Comparison of ENCODE assay signal across 27 cellular contexts in genomic region chr3:65734792-65735191, GRCh38.
A peak's percentile ranks its signal among the peaks of the same experiment; 100 is the strongest.
DNase-seq lines count a peak whose midpoint lies in the region; ATAC-seq, FAIRE-seq and TF ChIP-seq lines count a peak whose summit lies in the region.
"Had no signal": no experiment of that assay in that cellular context is flagged by ENCODE, and none has a peak within 500 bp of the region (broad histone marks: within the 10 kb centered on the region; RNA-seq: fewer than 3 reads in every experiment).

No MANE protein-coding gene starts in this region.

- H3K27me3 ChIP-seq in HepG2 (ENCODE audit: control insufficient read depth in 1 of 2, insufficient read depth in 2 of 2, low read length in 2 of 2), result no peaks in the 10 kb centered on the region
- H3K27me3 ChIP-seq in right lobe of liver, result no peaks in the 10 kb centered on the region
- H3K27me3 ChIP-seq in K562 (ENCODE audit: control insufficient read depth in 2 of 2, insufficient read depth in 2 of 2, low read length in 2 of 2), result no peaks in the 10 kb centered on the region
- H3K27me3 ChIP-seq in left lung, result no peaks in the 10 kb centered on the region
- H3K27me3 ChIP-seq: BE2C, BLaER1 had no signal

- peaks cover 23% of the 10 kb centered on the region for H4K20me1 ChIP-seq in HepG2 (ENCODE audit: insufficient read depth, low read length)
- H4K20me1 ChIP-seq in K562 (replicated peaks; ENCODE audit: control insufficient read depth, insufficient read depth, low read length), result no peaks in the 10 kb centered on the region
- H4K20me1 ChIP-seq: BLaER1 had no signal

- no peak overlapping the region for H3K9ac ChIP-seq in HepG2 (ENCODE audit: insufficient read depth, low read depth, low read length)
- H3K9ac ChIP-seq in K562 (ENCODE audit: insufficient read depth in 1 of 2, low read depth in 2 of 2, low read length in 2 of 2), result no peak overlapping the region
- H3K9ac ChIP-seq: BLaER1 had no signal

- intact Hi-C loops in HepG2 (cut with micrococcal nuclease; ENCODE audit: unreplicated experiment), result no loop called here
- intact Hi-C loops in right lobe of liver (cut with DNase I), result no loop called here
- intact Hi-C loops in K562 (cut with micrococcal nuclease), result loop anchor here (5.0 to 10.0 kb wide), 2 partner anchors 57 to 140 kb away; no protein-coding TSS in a partner anchor
- intact Hi-C loops in left lung (cut with DNase I), result no loop called here

- H3K4me3 ChIP-seq in HepG2 (replicated peaks in 1 of 3; ENCODE audit: insufficient read depth in 1 of 3, low read depth in 2 of 3, low read length in 3 of 3) (no peak overlapping the region), right lobe of liver (no peak overlapping the region), HEK293 (ENCODE audit: low read depth, low read length) (no peak overlapping the region), K562 (no peak overlapping the region), left lung (no peak overlapping the region)
- H3K4me3 ChIP-seq: BLaER1, GM12878 had no signal

- no peak overlapping the region for H3K4me2 ChIP-seq in HepG2 (ENCODE audit: low read depth, low read length)
- H3K4me2 ChIP-seq in K562 (ENCODE audit: insufficient read depth, low read length), result no peak overlapping the region
- H3K4me2 ChIP-seq: BLaER1 had no signal

- no peak for TF ChIP-seq CTCF in HepG2 (CRISPR knock-in tag; IDR thresholded peaks at IDR 0.05)
- TF ChIP-seq CTCF in right lobe of liver (IDR thresholded peaks at IDR 0.05), result no peak
- TF ChIP-seq CTCF in HEK293 (tag by site-specific recombination; IDR thresholded peaks at IDR 0.05), result no peak
- no peak for TF ChIP-seq CTCF in K562 (IDR thresholded peaks at IDR 0.05 in 2 of 3, conservative IDR thresholded peaks at IDR 0.05 in 1 of 3; ENCODE audit: insufficient read depth in 2 of 3, low read depth in 1 of 3, low read length in 3 of 3)
- no peak for TF ChIP-seq CTCF in left lung (IDR thresholded peaks at IDR 0.05)

- CTCF ChIA-PET in HepG2 (lab: Yijun Ruan, JAX; ENCODE audit: low intra/inter-chr PET ratio, low total read pairs) (no interaction called here), HEK293 (lab: Yijun Ruan, JAX) (interaction anchor here (0.6 kb wide), 1 partner anchor 22 kb away, joined by 3 read pairs; no protein-coding TSS in a partner anchor), K562 (lab: Yijun Ruan, JAX; ENCODE audit: low intra/inter-chr PET ratio) (no interaction called here)

- POLR2A ChIA-PET in HepG2 (lab: Yijun Ruan, JAX), result no interaction called here
- POLR2A ChIA-PET in HEK293 (lab: Yijun Ruan, JAX), result no interaction called here
- POLR2A ChIA-PET in K562 (lab: Yijun Ruan, JAX), result no interaction called here

- no peak overlapping the region for H3K27ac ChIP-seq in HepG2 (ENCODE audit: extremely low read length, insufficient read depth, low read length)
- H3K27ac ChIP-seq in right lobe of liver, result no peak overlapping the region
- no peak overlapping the region for H3K27ac ChIP-seq in HEK293 (ENCODE audit: extremely low read depth, low read depth, low read length)
- no peak overlapping the region for H3K27ac ChIP-seq in K562 (ENCODE audit: extremely low read depth, low read depth, low read length)
- no peak overlapping the region for H3K27ac ChIP-seq in left lung
- H3K27ac ChIP-seq: BLaER1 had no signal

- FAIRE-seq in HepG2 (lab: Jason Lieb, UNC) (no peak), K562 (lab: Jason Lieb, UNC) (no peak), GM19239 (lab: Jason Lieb, UNC) (no peak)
- FAIRE-seq: A204.1, GM12878, GM12892, GM18507 had no signal

- no peak for ATAC-seq in HepG2
- ATAC-seq in right lobe of liver, result no peak
- ATAC-seq in K562, result no peak
- ATAC-seq in left lung, result no peak
- ATAC-seq: GM12878 had no signal

- no peak for DNase-seq in HepG2 (ENCODE audit: low spot score)
- no peak for DNase-seq in right lobe of liver
- no peak for DNase-seq in K562 (ENCODE audit: extremely low read depth in 1 of 4, low spot score in 3 of 4)
- no peak for DNase-seq in GM19239 (ENCODE audit: insufficient read length, low spot score)
- no peak for DNase-seq in left lung
- DNase-seq in activated CD4-positive, alpha-beta T cell treated with anti-CD3 and anti-CD28 coated beads, Interleukin-2, amount 50 U/mL, for 4 hours, result no peak
- DNase-seq: 8988T; ACHN; BE2C; C1 segment of cervical spinal cord; CD4-positive, alpha-beta memory T cell; CD4-positive, CD25-positive, alpha-beta regulatory T cell; CD8-positive, alpha-beta memory T cell; COR-L47; DMS 273 treated with DMSO at 0.1 percent for 48 hours; DMS153; DMS53; DMS79; DND-41; EL; GDM1 had no signal

- 97% methylated on average over 1 of the region's 1 CpG for WGBS in HepG2 (ENCODE audit: low lambda C conversion rate)
- WGBS in right lobe of liver (ENCODE audit: insufficient coverage, low coverage, low lambda C conversion rate, missing lambda C conversion rate), result 100% methylated on average over 1 of the region's 1 CpG
- WGBS in K562 (ENCODE audit: insufficient coverage, low coverage, missing lambda C conversion rate), result no CpG with 5 or more reads among the region's 1 CpG

- H3K79me2 ChIP-seq in HepG2 (ENCODE audit: insufficient read depth, low read length) (peaks cover 17% of the 10 kb centered on the region), K562 (ENCODE audit: control insufficient read depth, insufficient read depth, low read length) (no peaks in the 10 kb centered on the region)

- H3K36me3 ChIP-seq in HepG2 (replicated peaks in 1 of 2; ENCODE audit: control insufficient read depth in 1 of 2, insufficient read depth in 2 of 2, low read length in 2 of 2) (no peaks in the 10 kb centered on the region; a peak in 2 of 5 replicates), right lobe of liver (no peaks in the 10 kb centered on the region), HEK293 (ENCODE audit: control insufficient read depth in 2 of 2, insufficient read depth in 1 of 2, low read length in 2 of 2) (no peaks in the 10 kb centered on the region), K562 (ENCODE audit: control insufficient read depth, insufficient read depth, low read length) (no peaks in the 10 kb centered on the region), left lung (no peaks in the 10 kb centered on the region)
- H3K36me3 ChIP-seq: BE2C, BLaER1 had no signal

- H3K9me3 ChIP-seq in HepG2 (ENCODE audit: low read length) (no peaks in the 10 kb centered on the region), right lobe of liver (no peaks in the 10 kb centered on the region), HEK293 (ENCODE audit: control insufficient read depth, insufficient read depth, low read depth, low read length) (no peaks in the 10 kb centered on the region), K562 (replicated peaks; ENCODE audit: control insufficient read depth, insufficient read depth, low read depth, low read length) (no peaks in the 10 kb centered on the region), left lung (no peaks in the 10 kb centered on the region)
- H3K9me3 ChIP-seq: BE2C had no signal

- no peak for TF ChIP-seq EP300 in HepG2 (IDR thresholded peaks at IDR 0.05; ENCODE audit: low read depth in 2 of 2, low read length in 2 of 2)
- no peak for TF ChIP-seq EP300 in HepG2 (CRISPR knock-in tag; IDR thresholded peaks at IDR 0.05; ENCODE audit: borderline replicate concordance)
- TF ChIP-seq EP300 in K562 (IDR thresholded peaks at IDR 0.05; ENCODE audit: low read length), result no peak

- TF ChIP-seq RAD21 in HepG2 (CRISPR knock-in tag; IDR thresholded peaks at IDR 0.05) (no peak), K562 (CRISPR knock-in tag; conservative IDR thresholded peaks at IDR 0.05 in 1 of 2, IDR thresholded peaks at IDR 0.05 in 1 of 2) (no peak)

- H2AFZ ChIP-seq in HepG2 (ENCODE audit: low read length), result no peak overlapping the region
- no peak overlapping the region for H2AFZ ChIP-seq in K562 (ENCODE audit: low read depth, low read length)

- TF ChIP-seq POLR2A in HepG2 (IDR thresholded peaks at IDR 0.05; ENCODE audit: insufficient read depth in 1 of 2, low read depth in 2 of 2, low read length in 2 of 2) (no peak), right lobe of liver (IDR thresholded peaks at IDR 0.05) (no peak), K562 (conservative IDR thresholded peaks at IDR 0.05) (no peak)

- H3K9me1 ChIP-seq in K562 (ENCODE audit: control insufficient read depth, insufficient read depth, low read length), result no peaks in the 10 kb centered on the region

- H3K4me1 ChIP-seq in HepG2 (ENCODE audit: insufficient read depth, low read length), result peaks cover 15% of the 10 kb centered on the region
- H3K4me1 ChIP-seq in right lobe of liver, result peaks cover 0 to 6% (median 3%) of the 10 kb centered on the region in 4 donors
- H3K4me1 ChIP-seq in HEK293 (ENCODE audit: control insufficient read depth, insufficient read depth, low read length), result no peaks in the 10 kb centered on the region
- no peaks in the 10 kb centered on the region; a peak in 2 of 5 replicates for H3K4me1 ChIP-seq in K562 (replicated peaks in 1 of 2; ENCODE audit: control insufficient read depth in 2 of 2, insufficient read depth in 2 of 2, low read length in 2 of 2)
- H3K4me1 ChIP-seq in left lung, result peaks cover 0 to 7% of the 10 kb centered on the region in 2 donors

- in situ Hi-C loops in HepG2 (cut with HindIII; ENCODE audit: extremely low pct_ligation_motif_present, low pct_unique_long_range_greater_than_20kb) (loop anchor here (10.0 kb wide), 2 partner anchors 300 to 390 kb away; no protein-coding TSS in a partner anchor), K562 (cut with MboI) (loop anchor here (10.0 to 25.0 kb wide), 2 partner anchors 290 to 1197 kb away; no protein-coding TSS in a partner anchor)

- BruUV-seq in HepG2 (replicated peaks; lab: Mats Ljungman, UMichigan) (no TSS peak), K562 (replicated peaks; lab: Mats Ljungman, UMichigan) (no TSS peak)

TF ChIP-seq in HepG2, 621 proteins besides CTCF, POLR2A, EP300 and RAD21:
- TF ChIP-seq HNRNPK (IDR thresholded peaks at IDR 0.05; ENCODE audit: low read depth, low read length, poor library complexity, severe bottlenecking) (peak; percentile 75), ZNF562 (CRISPR knock-in tag; IDR thresholded peaks at IDR 0.05; ENCODE audit: borderline replicate concordance) (no peak), ZNF34 (CRISPR knock-in tag; IDR thresholded peaks at IDR 0.05; ENCODE audit: borderline replicate concordance) (no peak)

TF ChIP-seq in HEK293, 187 proteins besides CTCF, POLR2A, EP300 and RAD21 (continues in another document):
- peak; percentile 46 for TF ChIP-seq WT1 (tag by site-specific recombination; IDR thresholded peaks at IDR 0.05)
- TF ChIP-seq KLF16 (tag by site-specific recombination; IDR thresholded peaks at IDR 0.05), result no peak

TF ChIP-seq in K562, 482 proteins besides CTCF, POLR2A, EP300 and RAD21 (continues in another document):
- TF ChIP-seq KHSRP (IDR thresholded peaks at IDR 0.05) (no peak), THRAP3 (IDR thresholded peaks at IDR 0.05; ENCODE audit: borderline replicate concordance) (no peak), TAF1 (IDR thresholded peaks at IDR 0.05; ENCODE audit: control insufficient read depth, extremely low read depth, insufficient read depth, low read length, severe bottlenecking) (no peak), ATF7 (IDR thresholded peaks at IDR 0.05) (no peak)

Comparison
In these comparisons a context has a peak if more than half of its experiments do, and no peak if none do; other contexts are left out.
1. Of the 241 proteins assayed by ChIP-seq in both HepG2 and K562: peak only in HepG2: none; only in K562: none; in both: HNRNPK; in neither: 240.